9 cellular contexts compared by ENCODE assay signal in genomic region chr13:23621316-23621645, GRCh38. TPM values are rescaled to one million over a fixed set of nuclear protein-coding genes. Genes with fewer than 3 reads are reported as not detected.
DNase-seq lines count a peak whose midpoint lies in the region; ATAC-seq and TF ChIP-seq lines count a peak whose summit lies in the region.
"Had no signal": no experiment of that assay in that cellular context is flagged by ENCODE, and none has a peak within 500 bp of the region (broad histone marks: within the 10 kb centered on the region; RNA-seq: fewer than 3 reads in every experiment).

No MANE protein-coding gene starts in this region.

- no peak overlapping the region for H3K27ac Mint-ChIP-seq in activated T-cell treated with anti-CD3 and anti-CD28 coated beads, Interleukin-2, amount 50 U/mL, for 72 hours
- no peak overlapping the region for H3K27ac Mint-ChIP-seq in activated T-cell treated with anti-CD3 and anti-CD28 coated beads, Interleukin-2, amount 50 U/mL, for 24 hours
- H3K27ac Mint-ChIP-seq in stimulated activated memory B cell treated with anti-CD40 and anti-IgM and Interleukin-4, amounts not matched to agents 10 μg/mL and 1 μg/mL and 100 μg/mL, for 72 hours = no peak overlapping the region

- DNase-seq in activated T-cell treated with anti-CD3 and anti-CD28 coated beads, Interleukin-2, amount 50 U/mL, for 72 hours = peak; percentile 39 to 50
- no peak for DNase-seq in activated T-cell treated with anti-CD3 and anti-CD28 coated beads, Interleukin-2, amount 50 U/mL, for 24 hours
- peak; percentile 96 for DNase-seq in IMR-90
- DNase-seq in fibroblast of peridontal ligament (ENCODE audit: extremely low read depth) = peak; percentile 71
- no peak for DNase-seq in SK-N-DZ (ENCODE audit: low spot score)
- no peak for DNase-seq in NOMO-1 treated with dmso at 0.1 percent for 144 hours (lab: John Stamatoyannopoulos, UW; ENCODE audit: unreplicated experiment)

- in situ Hi-C loops in IMR-90 (cut with MboI; ENCODE audit: low sequenced_read_pairs) = no loop called here

- peak overlapping the region; percentile 38 for H2BK5ac ChIP-seq in IMR-90 (ENCODE audit: low read depth, low read length, poor library complexity, severe bottlenecking)

- peak; percentile 25 for TF ChIP-seq RAD21 in IMR-90 (IDR thresholded peaks at IDR 0.05; ENCODE audit: low read length)

- POLR2A ChIA-PET in IMR-90 (lab: Charles Lee; ENCODE audit: unreplicated experiment) = no interaction called here

- no peaks in the 10 kb centered on the region for H3K4me1 Mint-ChIP-seq in activated T-cell treated with anti-CD3 and anti-CD28 coated beads, Interleukin-2, amount 50 U/mL, for 72 hours (ENCODE audit: low read depth)
- H3K4me1 Mint-ChIP-seq in activated T-cell treated with anti-CD3 and anti-CD28 coated beads, Interleukin-2, amount 50 U/mL, for 24 hours (ENCODE audit: low read depth) = no peaks in the 10 kb centered on the region
- no peaks in the 10 kb centered on the region for H3K4me1 Mint-ChIP-seq in stimulated activated memory B cell treated with anti-CD40 and anti-IgM and Interleukin-4, amounts not matched to agents 10 μg/mL and 1 μg/mL and 100 μg/mL, for 72 hours

- ATAC-seq in activated T-cell treated with anti-CD3 and anti-CD28 coated beads, Interleukin-2, amount 50 U/mL, for 72 hours (replicated peaks in 1 of 2) = peak; percentile 98 to 99
- ATAC-seq in IMR-90 (ENCODE audit: low read depth) (peak; percentile 84), HG03280 (IDR thresholded peaks at IDR 0.05; ENCODE audit: unreplicated experiment) (no peak)
- peak; percentile 20 for ATAC-seq in stimulated activated memory B cell treated with anti-CD40 and anti-IgM and Interleukin-4, amounts not matched to agents 10 μg/mL and 1 μg/mL and 100 μg/mL, for 72 hours

- no peak for TF ChIP-seq CTCF in IMR-90 (conservative IDR thresholded peaks at IDR 0.05; ENCODE audit: low read depth, low read length)

- H3K4me2 ChIP-seq in IMR-90 (ENCODE audit: low read depth, low read length) = 0 out of 2 replicates have a peak overlapping the region, but pooled peaks have one; percentile 0

- H3K56ac ChIP-seq in IMR-90 (ENCODE audit: extremely low read depth, insufficient read depth, low read length) = no peak overlapping the region

- H3K36me3 ChIP-seq in IMR-90 (ENCODE audit: control insufficient read depth, insufficient read depth, low read length) = peaks cover 30% of the 10 kb centered on the region

- 0% methylated on average over 1 of the region's 2 CpGs; no CpG with 5 or more reads in 1 of the 2 experiments for WGBS in IMR-90 (ENCODE audit: extremely low coverage in 2 of 2, insufficient read length in 1 of 2), 2 experiments

- no peak overlapping the region for H3K9ac ChIP-seq in IMR-90 (ENCODE audit: low read depth, low read length)

- H2AK9ac ChIP-seq in IMR-90 (replicated peaks; ENCODE audit: low read depth, low read length, poor library complexity) = no peak overlapping the region

- H4K8ac ChIP-seq in IMR-90 (ENCODE audit: low read depth in 2 of 2, low read length in 2 of 2) = peak overlapping the region; percentile 21 to 42; a peak in 1 of 4 replicates

- intact Hi-C loops in IMR-90 (cut with micrococcal nuclease) = no loop called here

- peaks cover 6% of the 10 kb centered on the region for H3K27me3 Mint-ChIP-seq in activated T-cell treated with anti-CD3 and anti-CD28 coated beads, Interleukin-2, amount 50 U/mL, for 72 hours (ENCODE audit: low read depth)
- H3K27me3 Mint-ChIP-seq in activated T-cell treated with anti-CD3 and anti-CD28 coated beads, Interleukin-2, amount 50 U/mL, for 24 hours = peaks cover 2% of the 10 kb centered on the region
- H3K27me3 Mint-ChIP-seq in stimulated activated memory B cell treated with anti-CD40 and anti-IgM and Interleukin-4, amounts not matched to agents 10 μg/mL and 1 μg/mL and 100 μg/mL, for 72 hours = peaks cover 10% of the 10 kb centered on the region

- H3K9me3 Mint-ChIP-seq in activated T-cell treated with anti-CD3 and anti-CD28 coated beads, Interleukin-2, amount 50 U/mL, for 72 hours = peaks cover 0 to 2% of the 10 kb centered on the region in 2 donors
- no peaks in the 10 kb centered on the region for H3K9me3 Mint-ChIP-seq in activated T-cell treated with anti-CD3 and anti-CD28 coated beads, Interleukin-2, amount 50 U/mL, for 24 hours
- H3K9me3 Mint-ChIP-seq in stimulated activated memory B cell treated with anti-CD40 and anti-IgM and Interleukin-4, amounts not matched to agents 10 μg/mL and 1 μg/mL and 100 μg/mL, for 72 hours = peaks cover 5% of the 10 kb centered on the region

- peak overlapping the region; percentile 78 for H2AK5ac ChIP-seq in IMR-90 (ENCODE audit: low read depth, low read length)

- H3K14ac ChIP-seq in IMR-90 (replicated peaks; ENCODE audit: low read depth, low read length) = peak overlapping the region; percentile 75

- H3K79me1 ChIP-seq in IMR-90 (ENCODE audit: low read depth in 1 of 2, low read length in 2 of 2) = peaks cover 3 to 44% of the 10 kb centered on the region in 2 experiments; a peak in 2 of 4 replicates

- CTCF ChIA-PET in IMR-90 (lab: Yijun Ruan, JAX) = interaction anchor here (0.5 to 0.6 kb wide), 2 partner anchors 190 to 727 kb away, joined by 3 to 4 read pairs; no protein-coding TSS in a partner anchor

- no peak overlapping the region for H3K4me3 Mint-ChIP-seq in activated T-cell treated with anti-CD3 and anti-CD28 coated beads, Interleukin-2, amount 50 U/mL, for 72 hours
- H3K4me3 Mint-ChIP-seq in activated T-cell treated with anti-CD3 and anti-CD28 coated beads, Interleukin-2, amount 50 U/mL, for 24 hours = no peak overlapping the region
- no peak overlapping the region for H3K4me3 Mint-ChIP-seq in stimulated activated memory B cell treated with anti-CD40 and anti-IgM and Interleukin-4, amounts not matched to agents 10 μg/mL and 1 μg/mL and 100 μg/mL, for 72 hours

- H3K36me3 Mint-ChIP-seq in activated T-cell treated with anti-CD3 and anti-CD28 coated beads, Interleukin-2, amount 50 U/mL, for 72 hours (ENCODE audit: insufficient read depth in 2 of 2) = no peaks in the 10 kb centered on the region
- H3K36me3 Mint-ChIP-seq in activated T-cell treated with anti-CD3 and anti-CD28 coated beads, Interleukin-2, amount 50 U/mL, for 24 hours (ENCODE audit: low read depth) = no peaks in the 10 kb centered on the region
- no peaks in the 10 kb centered on the region for H3K36me3 Mint-ChIP-seq in stimulated activated memory B cell treated with anti-CD40 and anti-IgM and Interleukin-4, amounts not matched to agents 10 μg/mL and 1 μg/mL and 100 μg/mL, for 72 hours

- dilution Hi-C loops in IMR-90 (cut with HindIII; ENCODE audit: low sequenced_read_pairs, unreplicated experiment) = no loop called here

- no peak overlapping the region; the same call in 1 of the 2 replicates for H3K23ac ChIP-seq in IMR-90 (ENCODE audit: low read depth, low read length)

- no peak overlapping the region for H3K4me3 ChIP-seq in IMR-90 (ENCODE audit: insufficient read depth, low read depth, low read length)

- H2BK20ac ChIP-seq in IMR-90 (ENCODE audit: low read depth, low read length) = peak overlapping the region; percentile 78

- H2BK120ac ChIP-seq in IMR-90 (ENCODE audit: low read depth, low read length) = peak overlapping the region; percentile 67

- peak overlapping the region; percentile 58; the same call in 2 of the 3 replicates for H2BK15ac ChIP-seq in IMR-90 (ENCODE audit: low read depth, low read length)

- peaks cover 22% of the 10 kb centered on the region for H3K4me1 ChIP-seq in IMR-90 (ENCODE audit: control insufficient read depth, insufficient read depth, low read length)

- H3K9me3 ChIP-seq in IMR-90 (ENCODE audit: control insufficient read depth, insufficient read depth, low read length) = peaks cover 2% of the 10 kb centered on the region; the same call in 1 of the 2 replicates

- H4K20me1 ChIP-seq in IMR-90 (ENCODE audit: insufficient read depth, low read length) = no peaks in the 10 kb centered on the region

- H3K18ac ChIP-seq in IMR-90 (ENCODE audit: low read depth, low read length) = peak overlapping the region; percentile 62; the same call in 1 of the 2 replicates

- peaks cover 28% of the 10 kb centered on the region for H3K9me1 ChIP-seq in IMR-90 (ENCODE audit: insufficient read depth, low read length)

- TF ChIP-seq POLR2A in IMR-90 (IDR thresholded peaks at IDR 0.05; ENCODE audit: low read depth, low read length) = no peak

- no TSS peak for BruUV-seq in IMR-90 (replicated peaks; lab: Mats Ljungman, UMichigan)

- peak overlapping the region; percentile 84 for H3K4ac ChIP-seq in IMR-90 (ENCODE audit: low read depth, low read length)

- H3K27ac ChIP-seq in IMR-90 (ENCODE audit: insufficient read depth, low read length) = peak overlapping the region; percentile 58
- H3K27ac ChIP-seq: C4-2B had no signal

- H4K91ac ChIP-seq in IMR-90 (ENCODE audit: insufficient read depth, low read depth, low read length) = peak overlapping the region; percentile 81

- H2AFZ ChIP-seq in IMR-90 (replicated peaks; ENCODE audit: low read length, poor library complexity) = no peak overlapping the region

- no peaks in the 10 kb centered on the region for H3K27me3 ChIP-seq in IMR-90 (ENCODE audit: control insufficient read depth, insufficient read depth, low read length)

- no peak overlapping the region for H4K5ac ChIP-seq in IMR-90 (ENCODE audit: low read depth, low read length)

TF ChIP-seq in IMR-90, 13 proteins besides CTCF, POLR2A, EP300 and RAD21 (continues in another document):
- TF ChIP-seq RFX5 (IDR thresholded peaks at IDR 0.05; ENCODE audit: low read depth, low read length) (no peak), MXI1 (IDR thresholded peaks at IDR 0.05; ENCODE audit: borderline replicate concordance, low read depth, low read length) (no peak), SMC3 (IDR thresholded peaks at IDR 0.05; ENCODE audit: low read depth, low read length) (0 out of 2 replicates have a peak, but pooled peaks have one; percentile 2), RCOR1 (IDR thresholded peaks at IDR 0.05; ENCODE audit: insufficient replicate concordance, low read length) (no peak), FOS (IDR thresholded peaks at IDR 0.05; ENCODE audit: low read depth, low read length) (peak; percentile 98), USF2 (IDR thresholded peaks at IDR 0.05; ENCODE audit: low read depth, low read length) (no peak)

RNA-seq across cellular contexts. Expression of gene TNFRSF19, which starts 51.1 kb away (rescaled TPM):
- total RNA-seq in activated T-cell treated with anti-CD3 and anti-CD28 coated beads, Interleukin-2, amount 50 U/mL, for 72 hours = under 1 TPM in 1 of 2 donors, not detected in 1; 0.07 TPM
- 18.6 and 21.9 TPM in 2 replicates for total RNA-seq in IMR-90 (2012; rRNA removed)
- 19.8 and 26.3 TPM in 2 replicates for polyA plus RNA-seq in IMR-90 (2012; rRNA removed)
- 22.9 and 37.5 TPM in 2 replicates for polyA plus RNA-seq in IMR-90 (2012; cell fraction: cytosol; rRNA removed)
- polyA plus RNA-seq in IMR-90 (2012; cell fraction: nucleus; rRNA removed; ENCODE audit: low replicate concordance) = 17.5 and 57.8 TPM in 2 replicates
- polyA plus RNA-seq in SK-N-DZ (2014; cell fraction: cytosol; rRNA removed) = 3.0 and 3.3 TPM in 2 replicates
- polyA plus RNA-seq in SK-N-DZ (2014; cell fraction: nucleus; rRNA removed) = 2.4 and 4.4 TPM in 2 replicates

Comparison
In these comparisons a context has a peak if more than half of its experiments do, and no peak if none do; other contexts are left out.
1. DNase-seq: peak in activated T-cell treated with anti-CD3 and anti-CD28 coated beads, Interleukin-2, amount 50 U/mL, for 72 hours (2 of 2), IMR-90 (single experiment) and fibroblast of peridontal ligament (single experiment); none in activated T-cell treated with anti-CD3 and anti-CD28 coated beads, Interleukin-2, amount 50 U/mL, for 24 hours (single experiment), SK-N-DZ (single experiment) and NOMO-1 treated with dmso at 0.1 percent for 144 hours (single experiment).
2. RNA of gene TNFRSF19, which starts 51.1 kb away (total RNA-seq): 18.6 to 21.9 TPM in IMR-90; 0.07 TPM in activated T-cell treated with anti-CD3 and anti-CD28 coated beads, Interleukin-2, amount 50 U/mL, for 72 hours; every median in the first group is over 10 times any median in the second.